8 cellular contexts compared by ENCODE assay signal in the genomic region with DNA sequence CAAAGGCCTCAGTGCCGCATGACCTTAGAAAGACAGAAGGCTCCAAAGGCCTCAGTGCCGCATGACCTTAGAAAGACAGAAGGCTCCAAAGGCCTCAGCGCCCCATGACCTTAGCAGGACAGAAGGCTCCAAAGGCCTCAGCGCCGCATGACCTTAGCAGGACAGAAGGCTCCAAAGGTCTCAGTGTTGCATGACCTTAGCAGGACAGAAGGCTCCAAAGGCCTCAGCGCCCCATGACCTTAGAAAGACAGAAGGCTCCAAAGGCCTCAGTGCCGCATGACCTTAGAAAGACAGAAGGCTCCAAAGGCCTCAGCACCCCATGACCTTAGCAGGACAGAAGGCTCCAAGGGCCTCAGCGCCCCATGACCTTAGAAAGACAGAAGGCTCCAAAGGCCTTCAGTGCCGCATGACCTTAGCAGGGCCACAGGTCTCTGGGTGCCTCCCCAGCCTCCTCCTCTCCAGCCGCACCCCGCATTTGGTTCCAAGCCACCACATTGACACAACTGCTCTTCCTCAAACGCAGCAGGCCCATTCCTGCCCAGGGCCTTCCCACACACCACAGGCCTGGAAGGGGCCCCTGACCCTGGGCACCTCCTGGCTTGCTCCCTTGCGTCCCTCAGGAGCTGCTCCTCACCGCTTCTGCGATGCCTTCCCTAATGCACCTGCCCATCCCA. TPM values are rescaled to one million over a fixed set of nuclear protein-coding genes. Genes with fewer than 3 reads are reported as not detected.
DNase-seq lines count a peak whose midpoint lies in the region; ATAC-seq and TF ChIP-seq lines count a peak whose summit lies in the region.
"Not testable (repeated sequence)": the region's sequence is repeated elsewhere in the genome, so short reads cannot be mapped to it uniquely, and the experiment has no call there.

No MANE protein-coding gene starts in this region.

- not testable (repeated sequence) for TF ChIP-seq CTCF in Caco-2 (IDR thresholded peaks at IDR 0.05; ENCODE audit: insufficient read depth in 1 of 2, low read depth in 1 of 2, low read length in 1 of 2, severe bottlenecking in 1 of 2, unreplicated experiment in 1 of 2); WTC11 (IDR thresholded peaks at IDR 0.05); left lung (IDR thresholded peaks at IDR 0.05); suprapubic skin (IDR thresholded peaks at IDR 0.05)

- H3K27ac ChIP-seq in left lung, suprapubic skin: not testable (repeated sequence)

- not testable (repeated sequence) for H3K9me3 Mint-ChIP-seq in Caco-2 (ENCODE audit: unreplicated experiment); WTC11; effector memory CD8-positive, alpha-beta T cell; natural killer cell treated with Interleukin-12 subunit alpha and Interleukin-12 subunit beta and Interleukin-15 and Interleukin-18, amount 100 ng/mL, for 72 hours

- H3K27me3 ChIP-seq in Caco-2 (replicated peaks; ENCODE audit: control insufficient read depth, insufficient read depth, low read length); left lung; suprapubic skin: not testable (repeated sequence)

- not testable (repeated sequence) for H3K4me3 Mint-ChIP-seq in Caco-2 (ENCODE audit: unreplicated experiment); WTC11; natural killer cell treated with Interleukin-12 subunit alpha and Interleukin-12 subunit beta and Interleukin-15 and Interleukin-18, amount 100 ng/mL, for 72 hours
- H3K4me3 Mint-ChIP-seq in effector memory CD8-positive, alpha-beta T cell = peak overlapping the region in 1 of 2 donors; percentile 39

- not testable (repeated sequence) for H3K4me1 Mint-ChIP-seq in Caco-2 (ENCODE audit: low read depth, unreplicated experiment); WTC11
- peaks cover 59 to 68% of the 10 kb centered on the region in 2 donors for H3K4me1 Mint-ChIP-seq in effector memory CD8-positive, alpha-beta T cell (ENCODE audit: low read depth in 2 of 2)
- peaks cover 71 to 80% of the 10 kb centered on the region in 2 donors for H3K4me1 Mint-ChIP-seq in natural killer cell treated with Interleukin-12 subunit alpha and Interleukin-12 subunit beta and Interleukin-15 and Interleukin-18, amount 100 ng/mL, for 72 hours (ENCODE audit: low read depth in 2 of 2)

- not testable (repeated sequence) for H3K4me3 ChIP-seq in Caco-2 (ENCODE audit: low read depth, low read length); left lung; suprapubic skin

- not testable (repeated sequence) for BruUV-seq in Caco-2 (replicated peaks; lab: Mats Ljungman, UMichigan)

- not testable (repeated sequence) for H3K4me1 ChIP-seq in Caco-2, suprapubic skin
- H3K4me1 ChIP-seq in left lung = peaks cover 4 to 64% of the 10 kb centered on the region in 2 donors

- not testable (repeated sequence) for H3K36me3 ChIP-seq in Caco-2 (ENCODE audit: control insufficient read depth, insufficient read depth, low read length); left lung; suprapubic skin

- not testable (repeated sequence) for DNase-seq in Caco-2; WTC11 (ENCODE audit: low spot score); effector memory CD8-positive, alpha-beta T cell
- DNase-seq in activated effector memory CD4-positive, alpha-beta T cell treated with anti-CD3 and anti-CD28 coated beads, Interleukin-2, amount 50 U/mL, for 16 hours = peak; percentile 58
- DNase-seq in left lung = peak; percentile 27 to 48
- peak; percentile 53 for DNase-seq in natural killer cell treated with Interleukin-12 subunit alpha and Interleukin-12 subunit beta and Interleukin-15 and Interleukin-18, amount 100 ng/mL, for 72 hours (ENCODE audit: low spot score)
- peak; percentile 63 for DNase-seq in posterior vena cava (ENCODE audit: low spot score)
- peak; percentile 46 to 63 for DNase-seq in suprapubic skin (ENCODE audit: low spot score in 2 of 2)

- peak overlapping the region; percentile 22 for H3K27ac Mint-ChIP-seq in Caco-2 (ENCODE audit: unreplicated experiment)
- H3K27ac Mint-ChIP-seq in WTC11 = peak overlapping the region; percentile 2; the same call in 1 of the 2 replicates
- H3K27ac Mint-ChIP-seq in effector memory CD8-positive, alpha-beta T cell = peak overlapping the region; percentile 3 to 30
- H3K27ac Mint-ChIP-seq in natural killer cell treated with Interleukin-12 subunit alpha and Interleukin-12 subunit beta and Interleukin-15 and Interleukin-18, amount 100 ng/mL, for 72 hours = not testable (repeated sequence)

- WGBS in suprapubic skin = 83% methylated on average over 11 of the region's 15 CpGs

- intact Hi-C loops in Caco-2 (cut with micrococcal nuclease; ENCODE audit: unreplicated experiment); left lung (cut with DNase I); posterior vena cava (cut with DNase I): not testable (repeated sequence)

- CTCF ChIA-PET in Caco-2 (lab: Charles Lee); WTC11 (lab: Charles Lee): not testable (repeated sequence)

- TF ChIP-seq POLR2A in suprapubic skin (IDR thresholded peaks at IDR 0.05) = not testable (repeated sequence)

- not testable (repeated sequence) for H3K9me3 ChIP-seq in Caco-2, left lung, suprapubic skin

- not testable (repeated sequence) for ATAC-seq in WTC11; effector memory CD8-positive, alpha-beta T cell (replicated peaks); left lung; natural killer cell treated with Interleukin-12 subunit alpha and Interleukin-12 subunit beta and Interleukin-15 and Interleukin-18, amount 100 ng/mL, for 72 hours

- peaks cover 16% of the 10 kb centered on the region for H3K36me3 Mint-ChIP-seq in Caco-2 (ENCODE audit: insufficient read depth, unreplicated experiment)
- H3K36me3 Mint-ChIP-seq in WTC11; natural killer cell treated with Interleukin-12 subunit alpha and Interleukin-12 subunit beta and Interleukin-15 and Interleukin-18, amount 100 ng/mL, for 72 hours: not testable (repeated sequence)
- peaks cover 26% of the 10 kb centered on the region for H3K36me3 Mint-ChIP-seq in effector memory CD8-positive, alpha-beta T cell (ENCODE audit: insufficient read depth)

- POLR2A ChIA-PET in Caco-2 (lab: Charles Lee); WTC11 (lab: Charles Lee): not testable (repeated sequence)

- H3K27me3 Mint-ChIP-seq in Caco-2 (ENCODE audit: insufficient read depth, unreplicated experiment); WTC11 (ENCODE audit: low read depth); effector memory CD8-positive, alpha-beta T cell; natural killer cell treated with Interleukin-12 subunit alpha and Interleukin-12 subunit beta and Interleukin-15 and Interleukin-18, amount 100 ng/mL, for 72 hours: not testable (repeated sequence)

- TF ChIP-seq EP300 in suprapubic skin (IDR thresholded peaks at IDR 0.05) = not testable (repeated sequence)

RNA-seq across cellular contexts. Expression of a gene that starts 13.0 kb away (rescaled TPM):
- total RNA-seq in Caco-2 (2022) (126 TPM in 2 replicates), WTC11 (2021) (108 to 121 TPM (median 108 TPM) in 3 replicates), left lung (100 to 1,000 TPM; 109 to 121 TPM), posterior vena cava (10 to 100 TPM; 63.5 to 73.5 TPM), suprapubic skin (100 to 1,000 TPM; 108 to 166 (median 132) TPM)
- total RNA-seq in natural killer cell treated with Interleukin-12 subunit alpha and Interleukin-12 subunit beta and Interleukin-15 and Interleukin-18, amount 100 ng/mL, for 72 hours = 100 to 1,000 TPM; 168 to 234 TPM

RNA-seq across cellular contexts. Expression of a gene that starts 13.1 kb away (rescaled TPM):
- total RNA-seq in Caco-2 (2022) (22.3 and 30.2 TPM in 2 replicates), WTC11 (2021) (6.4 to 10.6 TPM (median 9.2 TPM) in 3 replicates), left lung (10 to 100 TPM; 29.9 to 31.5 TPM), posterior vena cava (10 to 100 TPM; 15.3 to 16.4 TPM), suprapubic skin (10 to 100 TPM; 41.1 to 98.3 (median 65.3) TPM)
- total RNA-seq in natural killer cell treated with Interleukin-12 subunit alpha and Interleukin-12 subunit beta and Interleukin-15 and Interleukin-18, amount 100 ng/mL, for 72 hours = 10 to 100 TPM; 26.5 to 29.2 TPM

RNA-seq across cellular contexts. Expression of a gene that starts 54.2 kb away (rescaled TPM):
- 13.9 and 14.1 TPM in 2 replicates for total RNA-seq in Caco-2 (2022)
- total RNA-seq in WTC11 (2021) = 15.7 to 19.3 TPM (median 16.9 TPM) in 3 replicates
- total RNA-seq in left lung = 10 to 100 TPM; 15.8 to 19.8 TPM
- 10 to 100 TPM; 15.4 to 19.6 TPM for total RNA-seq in natural killer cell treated with Interleukin-12 subunit alpha and Interleukin-12 subunit beta and Interleukin-15 and Interleukin-18, amount 100 ng/mL, for 72 hours
- total RNA-seq in posterior vena cava = 10 to 100 TPM; 10.8 to 11.9 TPM
- total RNA-seq in suprapubic skin = 10 to 100 TPM; 19.5 to 27.6 (median 23.8) TPM
